In the genomic region with DNA sequence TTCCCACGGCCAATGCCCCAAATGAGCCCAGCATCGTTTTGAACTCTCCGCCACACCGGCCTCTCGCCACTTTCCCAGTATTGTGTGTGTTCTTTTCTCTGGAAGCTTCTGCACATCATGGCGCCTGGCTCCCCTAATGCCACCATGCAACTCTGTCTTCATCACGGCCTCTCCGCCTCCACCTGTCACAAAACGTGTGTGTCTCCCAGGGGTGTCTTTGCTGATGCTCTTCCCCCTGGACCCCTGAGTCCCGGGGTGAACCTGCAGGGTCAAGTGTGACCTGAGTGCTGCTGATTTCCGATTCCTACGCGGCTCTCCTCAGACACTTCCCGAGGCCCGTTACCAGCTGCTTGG, we compare ENCODE assay signal across 18 cellular contexts.
"Had no signal": no experiment of that assay in that cellular context is flagged by ENCODE, and none has a peak within 500 bp of the region (broad histone marks: within the 10 kb centered on the region; RNA-seq: fewer than 3 reads in every experiment).

No MANE protein-coding gene starts in this region.

- H3K4me1 Mint-ChIP-seq: activated naive CD4-positive, alpha-beta T cell treated with anti-CD3 and anti-CD28 coated beads, Interleukin-2, amount 50 U/mL, for 24 hours had no signal

- ATAC-seq: activated CD4-positive, CD25-positive, alpha-beta regulatory T cell treated with anti-CD3 and anti-CD28 coated beads, Interleukin-2, amount 50 U/mL, for 24 hours; activated CD8-positive, alpha-beta T cell treated with anti-CD3 and anti-CD28 coated beads for 36 hours; PC-3; SK-N-SH treated with all-trans-retinoic acid at 6 μM for 48 hours had no signal

- DNase-seq: activated CD4-positive, alpha-beta T cell treated with anti-CD3 and anti-CD28 coated beads for 4 hours; activated CD8-positive, alpha-beta memory T cell treated with anti-CD3 and anti-CD28 coated beads, Interleukin-2, amount 50 U/mL, for 4 hours; activated CD8-positive, alpha-beta T cell treated with anti-CD3 and anti-CD28 coated beads for 36 hours; MG63; NCI-H1105 treated with DMSO at 0.1 percent for 48 hours; NCI-H146; NCI-H187 treated with DMSO at 0.1 percent for 48 hours; NCI-H2081 treated with DMSO at 0.1 percent for 48 hours; NCI-H446; NCI-H524; PC-3; SHP77; SW 1271 had no signal

- H3K36me3 ChIP-seq: MG63, SJSA1 had no signal

- H3K27ac Mint-ChIP-seq: activated CD8-positive, alpha-beta T cell treated with anti-CD3 and anti-CD28 coated beads for 36 hours; activated naive CD4-positive, alpha-beta T cell treated with anti-CD3 and anti-CD28 coated beads, Interleukin-2, amount 50 U/mL, for 24 hours had no signal

- H3K27ac ChIP-seq: SJSA1 had no signal

- H3K36me3 Mint-ChIP-seq: activated naive CD4-positive, alpha-beta T cell treated with anti-CD3 and anti-CD28 coated beads, Interleukin-2, amount 50 U/mL, for 24 hours had no signal

- H3K4me3 Mint-ChIP-seq: activated CD8-positive, alpha-beta T cell treated with anti-CD3 and anti-CD28 coated beads for 36 hours; activated naive CD4-positive, alpha-beta T cell treated with anti-CD3 and anti-CD28 coated beads, Interleukin-2, amount 50 U/mL, for 24 hours had no signal

- H3K27me3 ChIP-seq: MG63, SJSA1 had no signal

- H3K9me3 ChIP-seq: MG63, SJSA1 had no signal

- FAIRE-seq: RCC 7860 had no signal

- H3K9me3 Mint-ChIP-seq: activated CD8-positive, alpha-beta T cell treated with anti-CD3 and anti-CD28 coated beads for 36 hours; activated naive CD4-positive, alpha-beta T cell treated with anti-CD3 and anti-CD28 coated beads, Interleukin-2, amount 50 U/mL, for 24 hours had no signal

- H3K4me3 ChIP-seq: MG63, SJSA1 had no signal
